Comparison of ENCODE assay signal across 10 cellular contexts in genomic region chr4:68904786-68905185, GRCh38. TPM values are rescaled to one million over a fixed set of nuclear protein-coding genes. Genes with fewer than 3 reads are reported as not detected.
DNase-seq lines count a peak whose midpoint lies in the region; ATAC-seq and TF ChIP-seq lines count a peak whose summit lies in the region.
"Had no signal": no experiment of that assay in that cellular context is flagged by ENCODE, and none has a peak within 500 bp of the region (broad histone marks: within the 10 kb centered on the region; RNA-seq: fewer than 3 reads in every experiment).

No MANE protein-coding gene starts in this region.

- peak overlapping the region; percentile 92 to 93 for H3K27ac ChIP-seq in liver (ENCODE audit: low read depth in 1 of 2, low read length in 2 of 2)

- H3K4me3 ChIP-seq in liver (ENCODE audit: low read depth in 1 of 3, low read length in 3 of 3), result peak overlapping the region; percentile 41 to 81 (median 55)

- TF ChIP-seq CTCF in GM10266 (IDR thresholded peaks at IDR 0.05; ENCODE audit: control insufficient read depth, insufficient read depth, low read depth, missing control alignments) (peak; percentile 33), liver (IDR thresholded peaks at IDR 0.05; ENCODE audit: low read depth, low read length, missing input control) (peak; percentile 31)

- peak; percentile 65 to 73 for TF ChIP-seq RAD21 in liver (IDR thresholded peaks at IDR 0.05)

- no peaks in the 10 kb centered on the region for H3K27me3 ChIP-seq in liver (ENCODE audit: control insufficient read depth in 4 of 4, insufficient read depth in 4 of 4, low read length in 3 of 4)

- peak overlapping the region; percentile 78 to 92 for H3K9ac ChIP-seq in liver (ENCODE audit: low read depth in 1 of 2, low read length in 2 of 2)

- peaks cover 3 to 41% (median 29%) of the 10 kb centered on the region in 4 donors for H3K4me1 ChIP-seq in liver (ENCODE audit: control insufficient read depth in 4 of 4, insufficient read depth in 4 of 4, low read length in 3 of 4)

- H3K36me3 ChIP-seq in liver (ENCODE audit: control insufficient read depth in 4 of 4, insufficient read depth in 3 of 4, low read depth in 1 of 4, low read length in 3 of 4), result no peaks in the 10 kb centered on the region

- no peaks in the 10 kb centered on the region for H3K9me3 ChIP-seq in liver (ENCODE audit: control insufficient read depth in 4 of 4, low read length in 3 of 4)

- WGBS in liver, result 19% methylated on average over 6 of the region's 6 CpGs

- peak; percentile 20 for DNase-seq in GM10266 (ENCODE audit: extremely low spot score)
- peak; percentile 11 for DNase-seq in SK-MEL-5 (ENCODE audit: low read depth, low spot score)
- no peak for DNase-seq in NCI-H128 (lab: John Stamatoyannopoulos, UW; ENCODE audit: unreplicated experiment)
- DNase-seq in T-helper 9 cell, result no peak
- DNase-seq in stimulated activated CD4-positive, alpha-beta T cell treated with anti-CD3 and anti-CD28 coated beads, Interleukin-12 subunit alpha, Interleukin-12 subunit beta, amount 100 ng/mL, for 4 hours, result no peak
- no peak for DNase-seq in RKO (ENCODE audit: low spot score)
- DNase-seq: cerebellar nuclear complex had no signal

- in situ Hi-C loops in SK-MEL-5 (cut with HindIII; ENCODE audit: low pct_unique_long_range_greater_than_20kb, low sequenced_read_pairs), result no loop called here

- ATAC-seq in HG02798 (IDR thresholded peaks at IDR 0.05; ENCODE audit: poor library complexity, unreplicated experiment), result peak; percentile 70

TF ChIP-seq in liver, 16 proteins besides CTCF, POLR2A, EP300 and RAD21:
- TF ChIP-seq HNF4G (IDR thresholded peaks at IDR 0.05) (no peak), TAF1 (conservative IDR thresholded peaks at IDR 0.05) (peak; percentile 27), JUND (IDR thresholded peaks at IDR 0.05) (no peak), ZBTB33 (IDR thresholded peaks at IDR 0.05) (no peak), MAX (IDR thresholded peaks at IDR 0.05) (no peak), REST (IDR thresholded peaks at IDR 0.05) (peak; percentile 16), SP1 (IDR thresholded peaks at IDR 0.05) (no peak), ATF3 (IDR thresholded peaks at IDR 0.05) (no peak), YY1 (IDR thresholded peaks at IDR 0.05) (peak; percentile 33)

RNA-seq across cellular contexts. Expression of gene UGT2A3, which starts 46.8 kb away (rescaled TPM):
- total RNA-seq in SK-MEL-5 (2014; rRNA removed; shearing (Covaris generic)), result not detected in 2 replicates
- not detected in 2 replicates for polyA plus RNA-seq in SK-MEL-5 (2015; cell fraction: cytosol; rRNA removed)
- polyA plus RNA-seq in SK-MEL-5 (2015; cell fraction: nucleus; rRNA removed), result not detected in 2 replicates
- 10 to 100 TPM; 16.3 to 41.4 TPM for total RNA-seq in liver
- 10 to 100 TPM; 17.5 to 38.9 TPM for polyA plus RNA-seq in liver
- total RNA-seq: skeletal muscle tissue had no signal

Comparison
In these comparisons a context has a peak if more than half of its experiments do, and no peak if none do; other contexts are left out.
1. DNase-seq: peak in GM10266 (single experiment) and SK-MEL-5 (single experiment); none in NCI-H128 (single experiment), T-helper 9 cell (single experiment), stimulated activated CD4-positive, alpha-beta T cell treated with anti-CD3 and anti-CD28 coated beads, Interleukin-12 subunit alpha, Interleukin-12 subunit beta, amount 100 ng/mL, for 4 hours (single experiment) and RKO (single experiment).
2. RNA of gene UGT2A3, which starts 46.8 kb away (total RNA-seq): 16.3 to 41.4 TPM in liver; not detected in SK-MEL-5; every median in the first group is over 10 times any median in the second.